ENCODE assay signal across 14 cellular contexts in the genomic region with DNA sequence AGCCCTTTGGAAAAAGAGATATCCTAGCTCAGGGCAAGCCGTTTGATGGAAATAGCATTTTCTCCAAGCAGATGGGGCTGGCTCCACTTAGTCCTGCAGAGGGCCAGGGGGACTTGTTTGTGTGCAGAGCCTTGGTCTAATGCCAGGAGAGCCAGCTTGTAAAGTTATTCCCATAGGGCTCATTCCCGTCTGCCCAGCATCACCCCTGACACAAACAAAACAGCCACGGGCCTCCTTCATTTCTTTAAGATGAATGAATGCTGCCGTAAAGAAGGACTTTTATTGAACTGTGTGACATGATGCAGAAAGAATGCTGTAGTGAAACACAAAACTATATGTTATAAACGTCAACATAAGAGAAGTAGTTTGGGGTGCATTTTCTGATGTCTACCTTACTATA. TPM values are rescaled to one million over a fixed set of nuclear protein-coding genes. Genes with fewer than 3 reads are reported as not detected.
DNase-seq lines count a peak whose midpoint lies in the region; ATAC-seq and TF ChIP-seq lines count a peak whose summit lies in the region.
"Had no signal": no experiment of that assay in that cellular context is flagged by ENCODE, and none has a peak within 500 bp of the region (broad histone marks: within the 10 kb centered on the region; RNA-seq: fewer than 3 reads in every experiment).

No MANE protein-coding gene starts in this region.

- H3K36me3 Mint-ChIP-seq in GM23338 (ENCODE audit: low read depth): no peaks in the 10 kb centered on the region

- H3K4me1 ChIP-seq in GM23338 (ENCODE audit: insufficient read depth): no peaks in the 10 kb centered on the region
- H3K4me1 ChIP-seq: SJSA1 had no signal

- H3K4me2 ChIP-seq in GM23338: no peak overlapping the region

- H3K27ac ChIP-seq in GM23338 (ENCODE audit: low read depth): no peak overlapping the region
- H3K27ac ChIP-seq: SJSA1 had no signal

- DNase-seq in H4 (ENCODE audit: low spot score): peak; percentile 70
- DNase-seq in NCI-H2171 treated with DMSO at 0.1 percent for 48 hours (lab: John Stamatoyannopoulos, UW): peak; percentile 99
- DNase-seq in amniotic epithelial cell (ENCODE audit: low read depth): peak; percentile 18
- DNase-seq in pons (ENCODE audit: low spot score): peak; percentile 58
- DNase-seq in A172 (ENCODE audit: low spot score): no peak
- DNase-seq in GM10266 (ENCODE audit: extremely low spot score): no peak
- no peak for DNase-seq in T-helper 2 cell
- no peak for DNase-seq in GM23338 (ENCODE audit: low spot score)
- DNase-seq: activated CD4-positive, alpha-beta memory T cell treated with anti-CD3 and anti-CD28 coated beads, Interleukin-2, amount 10 ng/mL, durations not matched to agents 7 days and 5 days; DND-41; effector memory CD4-positive, alpha-beta T cell; Kasumi-1; mesendoderm had no signal

- no peaks in the 10 kb centered on the region for H3K79me2 ChIP-seq in GM23338 (replicated peaks; ENCODE audit: insufficient read depth)

- H2AFZ ChIP-seq in GM23338: no peak overlapping the region

- H3F3A ChIP-seq in GM23338 (replicated peaks; ENCODE audit: low read depth): no peaks in the 10 kb centered on the region

- no peaks in the 10 kb centered on the region for H3K4me1 Mint-ChIP-seq in GM23338
- H3K4me1 Mint-ChIP-seq: activated CD4-positive, alpha-beta memory T cell treated with anti-CD3 and anti-CD28 coated beads, Interleukin-2, amount 10 ng/mL, durations not matched to agents 7 days and 5 days had no signal

- H3K36me3 ChIP-seq in GM23338 (ENCODE audit: insufficient read depth): no peaks in the 10 kb centered on the region
- H3K36me3 ChIP-seq: SJSA1 had no signal

- no peaks in the 10 kb centered on the region for H3K27me3 ChIP-seq in GM23338 (ENCODE audit: insufficient read depth)
- H3K27me3 ChIP-seq: SJSA1 had no signal

- H3K4me3 Mint-ChIP-seq in GM23338: no peak overlapping the region
- H3K4me3 Mint-ChIP-seq: activated CD4-positive, alpha-beta memory T cell treated with anti-CD3 and anti-CD28 coated beads, Interleukin-2, amount 10 ng/mL, durations not matched to agents 7 days and 5 days had no signal

- ATAC-seq in GM23338: no peak; the same call in 1 of the 3 replicates

- H3K9me3 Mint-ChIP-seq in GM23338: no peaks in the 10 kb centered on the region
- H3K9me3 Mint-ChIP-seq: activated CD4-positive, alpha-beta memory T cell treated with anti-CD3 and anti-CD28 coated beads, Interleukin-2, amount 10 ng/mL, durations not matched to agents 7 days and 5 days had no signal

- H4K20me1 ChIP-seq in GM23338 (replicated peaks; ENCODE audit: insufficient read depth): no peaks in the 10 kb centered on the region

- TF ChIP-seq CTCF in GM10266 (IDR thresholded peaks at IDR 0.05; ENCODE audit: control insufficient read depth, insufficient read depth, low read depth, missing control alignments) (no peak), GM23338 (conservative IDR thresholded peaks at IDR 0.05; ENCODE audit: low read depth in 2 of 2) (no peak)

- H3K9me2 ChIP-seq in GM23338 (ENCODE audit: insufficient read depth): no peaks in the 10 kb centered on the region

- no peaks in the 10 kb centered on the region for H3K27me3 Mint-ChIP-seq in GM23338 (ENCODE audit: insufficient read depth, low read depth, poor library complexity)
- H3K27me3 Mint-ChIP-seq: activated CD4-positive, alpha-beta memory T cell treated with anti-CD3 and anti-CD28 coated beads, Interleukin-2, amount 10 ng/mL, durations not matched to agents 7 days and 5 days had no signal

- H3K27ac Mint-ChIP-seq in GM23338: no peak overlapping the region
- H3K27ac Mint-ChIP-seq: activated CD4-positive, alpha-beta memory T cell treated with anti-CD3 and anti-CD28 coated beads, Interleukin-2, amount 10 ng/mL, durations not matched to agents 7 days and 5 days had no signal

- no peak overlapping the region for H3K4me3 ChIP-seq in GM23338
- H3K4me3 ChIP-seq: SJSA1 had no signal

TF ChIP-seq in GM23338, 12 proteins besides CTCF, POLR2A, EP300 and RAD21:
- TF ChIP-seq EZH2phosphoT487 (IDR thresholded peaks at IDR 0.05; ENCODE audit: unreplicated experiment) (no peak), EZH2 (IDR thresholded peaks at IDR 0.05; ENCODE audit: low read depth, unreplicated experiment) (no peak), ETS1 (IDR thresholded peaks at IDR 0.05) (no peak), POLR2AphosphoS5 (IDR thresholded peaks at IDR 0.05; ENCODE audit: low read depth) (no peak), REST (IDR thresholded peaks at IDR 0.05; ENCODE audit: unreplicated experiment) (no peak)

RNA-seq across cellular contexts. Expression of gene NCAM1, which starts 53.0 kb away (rescaled TPM):
- 4.8 and 5.0 TPM in 2 replicates for total RNA-seq in H4 (2014; rRNA removed; shearing (Covaris generic))
- total RNA-seq in A172 (2014; rRNA removed; shearing (Covaris generic)): 6.1 and 9.2 TPM in 2 replicates
- 1.6 and 4.6 TPM in 2 replicates for total RNA-seq in GM23338 (2014; rRNA removed; shearing (Covaris generic))
- polyA plus RNA-seq in GM23338 (2016; fragmentation: Nextera tagmentation; extraction: Ambion mirVana): 0.76 and 0.97 TPM in 2 replicates

Comparison
In these comparisons a context has a peak if more than half of its experiments do, and no peak if none do; other contexts are left out.
1. DNase-seq: peak in H4 (single experiment), NCI-H2171 treated with DMSO at 0.1 percent for 48 hours (single experiment), amniotic epithelial cell (single experiment) and pons (single experiment); none in A172 (single experiment), GM10266 (single experiment), T-helper 2 cell (0 of 5) and GM23338 (single experiment).